In the genomic region with DNA sequence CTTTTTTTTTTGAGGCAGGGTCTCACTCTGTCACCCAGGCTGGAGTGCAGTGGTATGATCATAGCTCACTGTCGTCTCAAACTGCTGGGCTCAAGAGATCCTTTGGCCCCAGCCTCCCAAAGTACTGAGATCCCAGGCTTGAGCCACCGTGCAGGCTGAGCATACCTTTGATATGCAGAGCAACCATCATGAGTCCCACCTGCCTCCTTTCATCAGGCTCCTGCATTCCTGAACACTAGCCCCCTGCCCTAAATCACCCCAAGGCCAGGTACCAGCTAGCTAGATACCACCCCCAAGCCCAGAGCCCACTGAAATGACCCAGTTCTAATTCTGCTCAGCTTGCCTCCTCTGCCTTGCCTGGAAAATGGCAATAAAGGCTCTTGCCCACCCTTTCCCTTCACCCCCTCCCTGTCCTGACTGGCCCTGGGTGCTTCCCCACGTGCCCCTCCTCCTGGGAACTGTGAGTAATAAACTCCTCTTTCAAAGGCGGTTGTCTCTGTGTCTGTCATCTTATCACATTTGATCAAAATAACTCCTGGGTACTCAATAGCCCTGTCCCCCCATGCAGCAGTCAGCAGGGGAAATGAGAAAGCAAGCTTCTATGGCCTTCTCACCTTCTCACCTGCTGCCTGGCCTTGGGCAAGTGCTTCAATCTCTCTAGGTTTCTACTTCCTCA, we compare ENCODE assay signal across 25 cellular contexts. TPM values are rescaled to one million over a fixed set of nuclear protein-coding genes. Genes with fewer than 3 reads are reported as not detected.
DNase-seq lines count a peak whose midpoint lies in the region; ATAC-seq, FAIRE-seq and TF ChIP-seq lines count a peak whose summit lies in the region.
"Had no signal": no experiment of that assay in that cellular context is flagged by ENCODE, and none has a peak within 500 bp of the region (broad histone marks: within the 10 kb centered on the region; RNA-seq: fewer than 3 reads in every experiment).

No MANE protein-coding gene starts in this region.

- H3F3A ChIP-seq in SK-N-SH (replicated peaks; ENCODE audit: insufficient read depth): no peaks in the 10 kb centered on the region

- no peaks in the 10 kb centered on the region for H3K27me3 ChIP-seq in SK-N-SH (ENCODE audit: insufficient read depth)
- H3K27me3 ChIP-seq in left ventricle myocardium inferior (ENCODE audit: low read depth): no peaks in the 10 kb centered on the region
- no peaks in the 10 kb centered on the region for H3K27me3 ChIP-seq in testis
- H3K27me3 ChIP-seq: Peyer's patch had no signal

- no peak for FAIRE-seq in RCC 7860 (lab: Jason Lieb, UNC)
- FAIRE-seq: GM12891, GM19239 had no signal

- POLR2A ChIA-PET in SK-N-SH (lab: Yijun Ruan, JAX): no interaction called here

- WGBS in SK-N-SH (ENCODE audit: low lambda C conversion rate): 66% methylated on average over 4 of the region's 4 CpGs
- WGBS in testis, 2 donors: 77 to 89% methylated on average over 4 of the region's 4 CpGs

- TF ChIP-seq EP300 in SK-N-SH (IDR thresholded peaks at IDR 0.05; ENCODE audit: borderline replicate concordance in 1 of 2, low read depth in 1 of 2, low read length in 1 of 2): no peak

- no peaks in the 10 kb centered on the region for H3K79me2 ChIP-seq in SK-N-SH (ENCODE audit: insufficient read depth)

- H3K4me2 ChIP-seq in SK-N-SH: no peak overlapping the region

- CTCF ChIA-PET in SK-N-SH (lab: Yijun Ruan, JAX): interaction anchor here (0.6 kb wide), 1 partner anchor 139 kb away, joined by 3 read pairs; a partner anchor contains a TSS

- no peak overlapping the region for H3K9ac ChIP-seq in SK-N-SH
- H3K9ac ChIP-seq: GM23248 had no signal

- ATAC-seq in SK-N-SH treated with all-trans-retinoic acid at 6 μM for 48 hours: no peak
- ATAC-seq in Right ventricle myocardium superior (ENCODE audit: poor library complexity): no peak

- DNase-seq in SK-N-SH (peak; percentile 6), Right ventricle myocardium superior (peak; percentile 8), left ventricle myocardium inferior (no peak), iPS-NIHi7 (ENCODE audit: extremely low spot score) (peak; percentile 7), RCC 7860 (ENCODE audit: low spot score) (no peak), testis (no peak), caudate nucleus (lab: John Stamatoyannopoulos, UW) (no peak)
- DNase-seq: CD4-positive, CD25-positive, alpha-beta regulatory T cell; DMS153; GM23248; HFFc6; KG1; MV-4-11; NCI-H1694 treated with DMSO at 0.1 percent for 48 hours; NCI-H2107; NCI-H510A; NCI-H748 treated with DMSO at 0.1 percent for 48 hours; NK-92 treated with Interleukin-12 subunit alpha and Interleukin-12 subunit beta, amount 100 ng/mL, for 24 hours; Peyer's patch; SHP77 had no signal

- H3K36me3 ChIP-seq in SK-N-SH (replicated peaks in 1 of 2; ENCODE audit: control insufficient read depth in 1 of 2, insufficient read depth in 2 of 2, low read length in 1 of 2): no peaks in the 10 kb centered on the region
- no peaks in the 10 kb centered on the region for H3K36me3 ChIP-seq in left ventricle myocardium inferior
- no peaks in the 10 kb centered on the region for H3K36me3 ChIP-seq in testis (ENCODE audit: low read depth, missing control alignments)
- H3K36me3 ChIP-seq: Peyer's patch had no signal

- no peaks in the 10 kb centered on the region; a peak in 1 of 4 replicates for H3K4me1 ChIP-seq in SK-N-SH (ENCODE audit: control insufficient read depth in 1 of 2, insufficient read depth in 2 of 2, low read depth in 1 of 2, low read length in 1 of 2)
- no peaks in the 10 kb centered on the region for H3K4me1 ChIP-seq in left ventricle myocardium inferior
- no peaks in the 10 kb centered on the region for H3K4me1 ChIP-seq in testis
- H3K4me1 ChIP-seq: Peyer's patch had no signal

- no peak overlapping the region for H2AFZ ChIP-seq in SK-N-SH (ENCODE audit: low read depth)
- H2AFZ ChIP-seq: GM23248 had no signal

- TF ChIP-seq POLR2A in testis (IDR thresholded peaks at IDR 0.05): no peak

- no peaks in the 10 kb centered on the region for H4K20me1 ChIP-seq in SK-N-SH (ENCODE audit: insufficient read depth)

- no peak overlapping the region for H3K27ac ChIP-seq in SK-N-SH (ENCODE audit: low read depth in 2 of 2, low read length in 1 of 2)
- H3K27ac ChIP-seq in left ventricle myocardium inferior (replicated peaks): no peak overlapping the region
- H3K27ac ChIP-seq in testis: no peak overlapping the region
- H3K27ac ChIP-seq in caudate nucleus (ENCODE audit: low read depth, low read length): no peak overlapping the region
- H3K27ac ChIP-seq: 22Rv1, GM23248, Peyer's patch, SK-N-MC had no signal

- intact Hi-C loops in Right ventricle myocardium superior (cut with DNase I) (no loop called here), left ventricle myocardium inferior (cut with micrococcal nuclease) (no loop called here), testis (cut with DNase I; ENCODE audit: low total_unique reads) (no loop called here)

- H3K9me3 ChIP-seq in SK-N-SH (no peaks in the 10 kb centered on the region), left ventricle myocardium inferior (replicated peaks) (no peaks in the 10 kb centered on the region), testis (no peaks in the 10 kb centered on the region)
- H3K9me3 ChIP-seq: Peyer's patch had no signal

- H3K4me3 ChIP-seq in SK-N-SH (ENCODE audit: low read depth in 2 of 2, low read length in 1 of 2) (no peak overlapping the region), left ventricle myocardium inferior (no peak overlapping the region), testis (no peak overlapping the region)
- H3K4me3 ChIP-seq: GM23248, Peyer's patch, SK-N-MC had no signal

- TF ChIP-seq CTCF in SK-N-SH (IDR thresholded peaks at IDR 0.05) (no peak), left ventricle myocardium inferior (IDR thresholded peaks at IDR 0.05; ENCODE audit: borderline replicate concordance) (no peak), testis (IDR thresholded peaks at IDR 0.05) (no peak)

- TF ChIP-seq RAD21 in SK-N-SH (IDR thresholded peaks at IDR 0.05; ENCODE audit: low read length): no peak

- H3K9me2 ChIP-seq in SK-N-SH: no peaks in the 10 kb centered on the region

TF ChIP-seq in SK-N-SH, 30 proteins besides CTCF, POLR2A, EP300 and RAD21:
- TF ChIP-seq, protein P1, sequence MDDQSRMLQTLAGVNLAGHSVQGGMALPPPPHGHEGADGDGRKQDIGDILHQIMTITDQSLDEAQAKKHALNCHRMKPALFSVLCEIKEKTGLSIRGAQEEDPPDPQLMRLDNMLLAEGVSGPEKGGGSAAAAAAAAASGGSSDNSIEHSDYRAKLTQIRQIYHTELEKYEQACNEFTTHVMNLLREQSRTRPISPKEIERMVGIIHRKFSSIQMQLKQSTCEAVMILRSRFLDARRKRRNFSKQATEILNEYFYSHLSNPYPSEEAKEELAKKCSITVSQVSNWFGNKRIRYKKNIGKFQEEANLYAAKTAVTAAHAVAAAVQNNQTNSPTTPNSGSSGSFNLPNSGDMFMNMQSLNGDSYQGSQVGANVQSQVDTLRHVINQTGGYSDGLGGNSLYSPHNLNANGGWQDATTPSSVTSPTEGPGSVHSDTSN (IDR thresholded peaks at IDR 0.05): no peak
- TF ChIP-seq ELF1 (IDR thresholded peaks at IDR 0.05) (no peak), TAF1 (IDR thresholded peaks at IDR 0.05; ENCODE audit: borderline replicate concordance, low read depth, low read length) (no peak), MXI1 (IDR thresholded peaks at IDR 0.05; ENCODE audit: low read depth, low read length) (no peak), NFIC (IDR thresholded peaks at IDR 0.05; ENCODE audit: borderline replicate concordance) (no peak), FOSL2 (IDR thresholded peaks at IDR 0.05; ENCODE audit: borderline replicate concordance, low read depth) (no peak)

TF ChIP-seq in SK-N-SH treated with all-trans-retinoic acid at 6 μM for 48 hours, 23 proteins besides CTCF, POLR2A, EP300 and RAD21:
- TF ChIP-seq GLIS3 (CRISPR knock-in tag; IDR thresholded peaks at IDR 0.05) (no peak), ZFP30 (CRISPR knock-in tag; IDR thresholded peaks at IDR 0.05) (no peak), ZFP3 (CRISPR knock-in tag; IDR thresholded peaks at IDR 0.05) (no peak), TOX (CRISPR knock-in tag; IDR thresholded peaks at IDR 0.05; ENCODE audit: borderline replicate concordance) (no peak), ZNF8 (CRISPR knock-in tag; IDR thresholded peaks at IDR 0.05) (no peak)
- TF ChIP-seq, protein P2, sequence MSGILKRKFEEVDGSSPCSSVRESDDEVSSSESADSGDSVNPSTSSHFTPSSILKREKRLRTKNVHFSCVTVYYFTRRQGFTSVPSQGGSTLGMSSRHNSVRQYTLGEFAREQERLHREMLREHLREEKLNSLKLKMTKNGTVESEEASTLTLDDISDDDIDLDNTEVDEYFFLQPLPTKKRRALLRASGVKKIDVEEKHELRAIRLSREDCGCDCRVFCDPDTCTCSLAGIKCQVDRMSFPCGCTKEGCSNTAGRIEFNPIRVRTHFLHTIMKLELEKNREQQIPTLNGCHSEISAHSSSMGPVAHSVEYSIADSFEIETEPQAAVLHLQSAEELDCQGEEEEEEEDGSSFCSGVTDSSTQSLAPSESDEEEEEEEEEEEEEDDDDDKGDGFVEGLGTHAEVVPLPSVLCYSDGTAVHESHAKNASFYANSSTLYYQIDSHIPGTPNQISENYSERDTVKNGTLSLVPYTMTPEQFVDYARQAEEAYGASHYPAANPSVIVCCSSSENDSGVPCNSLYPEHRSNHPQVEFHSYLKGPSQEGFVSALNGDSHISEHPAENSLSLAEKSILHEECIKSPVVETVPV (CRISPR knock-in tag; IDR thresholded peaks at IDR 0.05): no peak

RNA-seq across cellular contexts. Expression of a gene that starts 6.4 kb away (rescaled TPM):
- polyA plus RNA-seq in SK-N-SH (2012; rRNA removed) (10.2 and 15.7 TPM in 2 replicates), testis (ENCODE audit: insufficient read depth, low read depth, low replicate concordance) (30.3 TPM)
- 6.7 and 10.4 TPM in 2 replicates for polyA plus RNA-seq in SK-N-SH (2012; cell fraction: cytosol; rRNA removed)
- 48.8 and 58.4 TPM in 2 replicates for polyA plus RNA-seq in SK-N-SH (2012; cell fraction: nucleus; rRNA removed)
- total RNA-seq in Right ventricle myocardium superior (17.5 TPM), left ventricle myocardium inferior (19.8 TPM), testis (100 to 1,000 TPM in 1 of 2 donors, 10 to 100 TPM in 1; 95.3 to 112 TPM)

RNA-seq across cellular contexts. Expression of a gene that starts 7.4 kb away (rescaled TPM):
- polyA plus RNA-seq in SK-N-SH (2012; rRNA removed): 27.4 and 42.7 TPM in 2 replicates
- 17.6 and 26.9 TPM in 2 replicates for polyA plus RNA-seq in SK-N-SH (2012; cell fraction: cytosol; rRNA removed)
- 174 and 202 TPM in 2 replicates for polyA plus RNA-seq in SK-N-SH (2012; cell fraction: nucleus; rRNA removed)
- 66.8 TPM for total RNA-seq in Right ventricle myocardium superior
- total RNA-seq in left ventricle myocardium inferior: 64.0 TPM
- total RNA-seq in testis: 100 to 1,000 TPM; 167 to 174 TPM
- polyA plus RNA-seq in testis (ENCODE audit: insufficient read depth, low read depth, low replicate concordance): 99.2 TPM

RNA-seq across cellular contexts. Expression of a gene that starts 58.9 kb away (rescaled TPM):
- 20.9 and 21.0 TPM in 2 replicates for polyA plus RNA-seq in SK-N-SH (2012; rRNA removed)
- 10.8 and 15.6 TPM in 2 replicates for polyA plus RNA-seq in SK-N-SH (2012; cell fraction: cytosol; rRNA removed)
- polyA plus RNA-seq in SK-N-SH (2012; cell fraction: nucleus; rRNA removed): 53.9 and 56.9 TPM in 2 replicates
- total RNA-seq in Right ventricle myocardium superior: 45.5 TPM
- total RNA-seq in left ventricle myocardium inferior: 45.3 TPM
- 10 to 100 TPM; 84.1 to 97.6 TPM for total RNA-seq in testis
- polyA plus RNA-seq in testis (ENCODE audit: insufficient read depth, low read depth, low replicate concordance): 120 TPM

Comparison
In these comparisons a context has a peak if more than half of its experiments do, and no peak if none do; other contexts are left out.
1. DNase-seq: peak in SK-N-SH (single experiment), Right ventricle myocardium superior (single experiment) and iPS-NIHi7 (single experiment); none in left ventricle myocardium inferior (single experiment), RCC 7860 (single experiment), testis (single experiment) and caudate nucleus (0 of 61).